ENCODE assay signal across 9 cellular contexts in genomic region chr3:78645628-78646310, GRCh38.
DNase-seq lines count a peak whose midpoint lies in the region; ATAC-seq and TF ChIP-seq lines count a peak whose summit lies in the region.
"Had no signal": no experiment of that assay in that cellular context is flagged by ENCODE, and none has a peak within 500 bp of the region (broad histone marks: within the 10 kb centered on the region; RNA-seq: fewer than 3 reads in every experiment).

No MANE protein-coding gene starts in this region.

- DNase-seq in DMS79 treated with DMSO at 0.1 percent for 48 hours (lab: John Stamatoyannopoulos, UW) (peak; percentile 53), DMS79 (lab: John Stamatoyannopoulos, UW) (no peak), IMR-90 (peak; percentile 81), RPMI7951 (ENCODE audit: low read depth) (peak; percentile 67), neural crest cell (ENCODE audit: low read depth, low spot score) (peak; percentile 19)
- no peak for DNase-seq in activated naive CD4-positive, alpha-beta T cell treated with Interleukin-2 at 50 U/mL for 16 hours

- no peak for TF ChIP-seq POLR2A in IMR-90 (IDR thresholded peaks at IDR 0.05; ENCODE audit: low read depth, low read length)

- no peak overlapping the region for H3K4me3 ChIP-seq in IMR-90 (ENCODE audit: insufficient read depth, low read depth, low read length)
- H3K4me3 ChIP-seq: BLaER1 had no signal

- H3K4me1 ChIP-seq in IMR-90 (ENCODE audit: control insufficient read depth, insufficient read depth, low read length), result peaks cover 2% of the 10 kb centered on the region; the same call in 1 of the 2 replicates
- H3K4me1 ChIP-seq: BLaER1 had no signal

- no peak overlapping the region for H4K5ac ChIP-seq in IMR-90 (ENCODE audit: low read depth, low read length)

- ATAC-seq in GM21737 (IDR thresholded peaks at IDR 0.05; ENCODE audit: unreplicated experiment) (peak; percentile 84), IMR-90 (ENCODE audit: low read depth) (peak; percentile 84), esophagus mucosa (peak; percentile 85)

- no peaks in the 10 kb centered on the region for H3K27me3 Mint-ChIP-seq in neural crest cell (ENCODE audit: low read depth)

- no peak overlapping the region for H2BK20ac ChIP-seq in IMR-90 (ENCODE audit: low read depth, low read length)

- no peaks in the 10 kb centered on the region for H3K36me3 ChIP-seq in IMR-90 (ENCODE audit: control insufficient read depth, insufficient read depth, low read length)

- H3K27ac ChIP-seq in IMR-90 (ENCODE audit: insufficient read depth, low read length), result no peak overlapping the region
- H3K27ac ChIP-seq: BLaER1 had no signal

- no CpG with 5 or more reads among the region's 4 CpGs for WGBS in IMR-90 (ENCODE audit: extremely low coverage in 2 of 2, insufficient read length in 1 of 2), 2 experiments

- no peak overlapping the region for H3K27ac Mint-ChIP-seq in neural crest cell (ENCODE audit: unreplicated experiment)

- no peak overlapping the region for H3K4me3 Mint-ChIP-seq in neural crest cell

- no peaks in the 10 kb centered on the region for H3K27me3 ChIP-seq in IMR-90 (ENCODE audit: control insufficient read depth, insufficient read depth, low read length)
- H3K27me3 ChIP-seq: BLaER1 had no signal

- H3K14ac ChIP-seq in IMR-90 (replicated peaks; ENCODE audit: low read depth, low read length), result no peak overlapping the region

- POLR2A ChIA-PET in IMR-90 (lab: Charles Lee; ENCODE audit: unreplicated experiment), result interaction anchor here (0.6 kb wide), 1 partner anchor 332 kb away, joined by 4 read pairs; no protein-coding TSS in a partner anchor

- H3K23ac ChIP-seq in IMR-90 (ENCODE audit: low read depth, low read length), result no peak overlapping the region

- in situ Hi-C loops in IMR-90 (cut with MboI; ENCODE audit: low sequenced_read_pairs), result loop anchor here (10.0 kb wide), 1 partner anchor 1611 kb away; no protein-coding TSS in a partner anchor

- H3K4ac ChIP-seq in IMR-90 (ENCODE audit: low read depth, low read length), result no peak overlapping the region

- intact Hi-C loops in IMR-90 (cut with micrococcal nuclease), result loop anchor here (1.0 to 10.0 kb wide), 4 partner anchors 441 to 1607 kb away; no protein-coding TSS in a partner anchor

- CTCF ChIA-PET in IMR-90 (lab: Yijun Ruan, JAX), result interaction anchor here (0.5 to 1.9 kb wide), 12 partner anchors 10 to 1607 kb away, joined by 3 to 7 read pairs (median 3); no protein-coding TSS in a partner anchor

- H3K4me1 Mint-ChIP-seq in neural crest cell, result peaks cover 28% of the 10 kb centered on the region

- H3K9ac ChIP-seq in IMR-90 (ENCODE audit: low read depth, low read length), result no peak overlapping the region
- H3K9ac ChIP-seq: BLaER1 had no signal

- H3K4me2 ChIP-seq in IMR-90 (ENCODE audit: low read depth, low read length), result no peak overlapping the region
- H3K4me2 ChIP-seq: BLaER1 had no signal

- H3K9me3 ChIP-seq in IMR-90 (ENCODE audit: control insufficient read depth, insufficient read depth, low read length), result no peaks in the 10 kb centered on the region
- H3K9me3 ChIP-seq: BLaER1 had no signal

- no peak overlapping the region for H2AFZ ChIP-seq in IMR-90 (replicated peaks; ENCODE audit: low read length, poor library complexity)

- no peak overlapping the region for H2BK120ac ChIP-seq in IMR-90 (ENCODE audit: low read depth, low read length)

- H4K91ac ChIP-seq in IMR-90 (ENCODE audit: insufficient read depth, low read depth, low read length), result no peak overlapping the region

- no peak overlapping the region for H3K56ac ChIP-seq in IMR-90 (ENCODE audit: extremely low read depth, insufficient read depth, low read length)

- dilution Hi-C loops in IMR-90 (cut with HindIII; ENCODE audit: low sequenced_read_pairs, unreplicated experiment), result no loop called here

- H3K9me1 ChIP-seq in IMR-90 (ENCODE audit: insufficient read depth, low read length), result no peaks in the 10 kb centered on the region; the same call in 1 of the 2 replicates

- H4K8ac ChIP-seq in IMR-90 (ENCODE audit: low read depth in 2 of 2, low read length in 2 of 2), result no peak overlapping the region

- H2BK5ac ChIP-seq in IMR-90 (ENCODE audit: low read depth, low read length, poor library complexity, severe bottlenecking), result no peak overlapping the region

- peak; percentile 93 for TF ChIP-seq RAD21 in IMR-90 (IDR thresholded peaks at IDR 0.05; ENCODE audit: low read length)

- H3K36me3 Mint-ChIP-seq in neural crest cell (ENCODE audit: low read depth), result peaks cover 5% of the 10 kb centered on the region

- no peak overlapping the region for H2AK5ac ChIP-seq in IMR-90 (ENCODE audit: low read depth, low read length)

- no peaks in the 10 kb centered on the region for H4K20me1 ChIP-seq in IMR-90 (ENCODE audit: insufficient read depth, low read length)
- H4K20me1 ChIP-seq: BLaER1 had no signal

- no peak overlapping the region for H2BK15ac ChIP-seq in IMR-90 (ENCODE audit: low read depth, low read length)

- no TSS peak for BruUV-seq in IMR-90 (replicated peaks; lab: Mats Ljungman, UMichigan)

- H2AK9ac ChIP-seq in IMR-90 (replicated peaks; ENCODE audit: low read depth, low read length, poor library complexity), result no peak overlapping the region

- no peaks in the 10 kb centered on the region; a peak in 1 of 4 replicates for H3K79me1 ChIP-seq in IMR-90 (ENCODE audit: low read depth in 1 of 2, low read length in 2 of 2)

- no peaks in the 10 kb centered on the region for H3K9me3 Mint-ChIP-seq in neural crest cell

- no peak overlapping the region for H3K18ac ChIP-seq in IMR-90 (ENCODE audit: low read depth, low read length)

- TF ChIP-seq CTCF in IMR-90 (conservative IDR thresholded peaks at IDR 0.05; ENCODE audit: low read depth, low read length), result peak; percentile 88
- TF ChIP-seq CTCF in neural crest cell (conservative IDR thresholded peaks at IDR 0.05), result peak; percentile 94

TF ChIP-seq in IMR-90, 13 proteins besides CTCF, POLR2A, EP300 and RAD21:
- no peak for TF ChIP-seq FOS (IDR thresholded peaks at IDR 0.05; ENCODE audit: low read depth, low read length)
- no peak for TF ChIP-seq ELK1 (IDR thresholded peaks at IDR 0.05; ENCODE audit: borderline replicate concordance, low read depth, low read length)
- TF ChIP-seq MXI1 (IDR thresholded peaks at IDR 0.05; ENCODE audit: borderline replicate concordance, low read depth, low read length), result no peak
- no peak for TF ChIP-seq CHD1 (IDR thresholded peaks at IDR 0.05; ENCODE audit: low read depth, low read length)
- peak; percentile 95 for TF ChIP-seq MAFK (IDR thresholded peaks at IDR 0.05; ENCODE audit: low read depth, low read length)
- no peak for TF ChIP-seq CEBPB (IDR thresholded peaks at IDR 0.05; ENCODE audit: low read depth, low read length)
- TF ChIP-seq RFX5 (IDR thresholded peaks at IDR 0.05; ENCODE audit: low read depth, low read length), result no peak
- no peak for TF ChIP-seq MAZ (IDR thresholded peaks at IDR 0.05; ENCODE audit: borderline replicate concordance, low read depth, low read length)
- TF ChIP-seq NFE2L2 (IDR thresholded peaks at IDR 0.05; ENCODE audit: low read depth, low read length), result no peak
- no peak for TF ChIP-seq BHLHE40 (IDR thresholded peaks at IDR 0.05; ENCODE audit: low read depth, low read length)
- peak; percentile 72 for TF ChIP-seq SMC3 (IDR thresholded peaks at IDR 0.05; ENCODE audit: low read depth, low read length)
- TF ChIP-seq RCOR1 (IDR thresholded peaks at IDR 0.05; ENCODE audit: insufficient replicate concordance, low read length), result no peak

Comparison
In these comparisons a context has a peak if more than half of its experiments do, and no peak if none do; other contexts are left out.
1. DNase-seq: peak in DMS79 treated with DMSO at 0.1 percent for 48 hours (single experiment), IMR-90 (single experiment), RPMI7951 (single experiment) and neural crest cell (single experiment); none in DMS79 (single experiment) and activated naive CD4-positive, alpha-beta T cell treated with Interleukin-2 at 50 U/mL for 16 hours (single experiment).
2. Peak in every context shown above with its lines, with median percentiles within 50 percentile points of each other: ATAC-seq.